ENCODE assay signal across 8 cellular contexts in the genomic region with DNA sequence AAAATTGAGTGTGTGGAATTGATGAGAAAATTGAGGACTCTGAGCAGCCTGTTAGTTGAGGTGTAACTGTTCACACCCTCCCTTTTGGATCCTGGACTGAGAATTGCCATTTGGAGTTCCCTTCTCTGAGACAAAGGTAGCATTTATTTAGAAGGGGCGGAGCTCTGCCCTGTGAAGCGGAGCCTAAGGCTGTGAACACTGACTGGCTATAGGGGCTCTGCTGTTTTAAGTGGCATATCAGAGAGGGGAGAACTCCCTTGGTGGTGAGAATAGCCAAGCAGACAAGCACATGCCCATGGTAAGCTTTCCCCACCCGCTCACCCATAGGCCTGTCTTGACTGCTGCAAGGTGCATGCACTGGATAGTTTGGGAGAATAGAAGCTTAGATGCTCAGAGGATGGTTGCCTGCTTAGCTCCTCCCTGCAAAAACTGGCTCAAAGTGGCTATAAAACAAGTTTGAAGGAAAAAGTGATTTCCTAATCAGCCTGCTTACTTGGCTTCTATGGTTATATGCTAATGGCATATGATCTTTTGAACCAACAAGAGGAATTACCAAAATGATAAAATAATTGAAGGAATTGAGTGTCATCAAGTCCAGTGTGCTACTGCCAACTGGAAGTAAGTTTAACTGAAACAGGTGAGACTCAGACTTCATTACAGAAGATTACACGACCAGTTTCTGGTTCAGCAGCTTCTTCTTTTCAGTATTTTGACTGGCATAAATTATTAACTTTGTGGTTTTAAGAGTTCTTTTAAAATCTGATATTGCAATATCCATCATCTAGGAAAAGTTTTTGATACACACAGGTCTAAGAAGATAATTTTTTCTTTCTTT.
DNase-seq lines count a peak whose midpoint lies in the region; ATAC-seq and TF ChIP-seq lines count a peak whose summit lies in the region.

No MANE protein-coding gene starts in this region.

- POLR2A ChIA-PET in RWPE1 (lab: Yijun Ruan, JAX; ENCODE audit: low non-redundant PET): no interaction called here

- in situ Hi-C loops in transverse colon (cut with MboI; ENCODE audit: low pct_ligation_motif_present in 1 of 4, low pct_unique_long_range_greater_than_20kb in 1 of 4, low sequenced_read_pairs in 3 of 4): no loop called here
- in situ Hi-C loops in GM13976 (cut with MboI; ENCODE audit: low sequenced_read_pairs, unreplicated experiment): no loop called here

- no peak for TF ChIP-seq POLR2A in heart left ventricle (IDR thresholded peaks at IDR 0.05)
- no peak for TF ChIP-seq POLR2A in transverse colon (IDR thresholded peaks at IDR 0.05)

- CTCF ChIA-PET in RWPE1 (lab: Yijun Ruan, JAX): interaction anchor here (0.7 kb wide), 1 partner anchor 37 kb away, joined by 3 read pairs; no protein-coding TSS in a partner anchor

- DNase-seq in heart left ventricle: no peak
- no peak for DNase-seq in Right ventricle myocardium inferior (ENCODE audit: missing footprints)
- DNase-seq in islet precursor cell: peak; percentile 68
- no peak for DNase-seq in transverse colon
- DNase-seq in GM13976 (ENCODE audit: low spot score): no peak
- no peak for DNase-seq in RWPE1 (ENCODE audit: low spot score)

- peaks cover 40 to 92% (median 73%) of the 10 kb centered on the region in 12 donors for H3K4me1 ChIP-seq in heart left ventricle
- peaks cover 10 to 72% (median 61%) of the 10 kb centered on the region in 4 donors for H3K4me1 ChIP-seq in transverse colon

- TF ChIP-seq CTCF in heart left ventricle (IDR thresholded peaks at IDR 0.05) (no peak), transverse colon (IDR thresholded peaks at IDR 0.05) (no peak), GM13976 (IDR thresholded peaks at IDR 0.05; ENCODE audit: borderline replicate concordance, control extremely low read depth, extremely low read depth, insufficient read depth, missing control alignments) (no peak), RWPE1 (conservative IDR thresholded peaks at IDR 0.05; ENCODE audit: low read depth) (no peak)

- WGBS in heart left ventricle, 4 donors: 77 to 92% (median 89%) methylated on average over 4 of the region's 4 CpGs
- WGBS in transverse colon (ENCODE audit: low coverage in 1 of 2), 2 donors: 59 to 73% methylated on average over 3 to 4 of the region's 4 CpGs

- H3K4me3 ChIP-seq in heart left ventricle (no peak overlapping the region), transverse colon (no peak overlapping the region)

- H3K27me3 ChIP-seq in heart left ventricle (no peaks in the 10 kb centered on the region), transverse colon (no peaks in the 10 kb centered on the region)

- no peak for ATAC-seq in heart left ventricle
- ATAC-seq in Right ventricle myocardium inferior: no peak
- peak; percentile 44 for ATAC-seq in HG03378 (IDR thresholded peaks at IDR 0.05; ENCODE audit: unreplicated experiment)
- no peak for ATAC-seq in GM18502 (IDR thresholded peaks at IDR 0.05; ENCODE audit: poor library complexity, unreplicated experiment)

- intact Hi-C loops in heart left ventricle (cut with DNase I) (loop anchor here in 1 of 10 donors (5.0 kb wide), 1 partner anchor 36 kb away; no protein-coding TSS in a partner anchor), Right ventricle myocardium inferior (cut with DNase I) (no loop called here), transverse colon (cut with DNase I; ENCODE audit: low total_unique reads) (no loop called here)

- TF ChIP-seq EP300 in transverse colon (IDR thresholded peaks at IDR 0.05; ENCODE audit: low read depth): no peak

- H3K9me3 ChIP-seq in heart left ventricle (no peaks in the 10 kb centered on the region), transverse colon (no peaks in the 10 kb centered on the region)

- H3K27ac ChIP-seq in heart left ventricle (peak overlapping the region in 8 of 12 donors; percentile 23 to 89 (median 36)), transverse colon (peak overlapping the region; percentile 1 to 84 (median 76)), RWPE1 (no peak overlapping the region)

- H3K36me3 ChIP-seq in heart left ventricle: peaks cover 0 to 19% (median 14%) of the 10 kb centered on the region in 9 donors
- H3K36me3 ChIP-seq in transverse colon: peaks cover 0 to 16% (median 4%) of the 10 kb centered on the region in 4 donors
